8 cellular contexts compared by ENCODE assay signal in genomic region chr21:38806153-38806941, GRCh38. TPM values are rescaled to one million over a fixed set of nuclear protein-coding genes. Genes with fewer than 3 reads are reported as not detected.
DNase-seq lines count a peak whose midpoint lies in the region; ATAC-seq and TF ChIP-seq lines count a peak whose summit lies in the region.

No MANE protein-coding gene starts in this region.

- peaks cover 35% of the 10 kb centered on the region for H3K4me1 Mint-ChIP-seq in activated naive CD8-positive, alpha-beta T cell treated with anti-CD3 and anti-CD28 coated beads for 36 hours

- peak overlapping the region; percentile 85 for H3K27ac Mint-ChIP-seq in activated naive CD8-positive, alpha-beta T cell treated with anti-CD3 and anti-CD28 coated beads for 36 hours

- peaks cover 34% of the 10 kb centered on the region for H3K79me2 ChIP-seq in OCI-LY7 (ENCODE audit: insufficient read depth, low read depth, low read length)

- no peaks in the 10 kb centered on the region for H3K27me3 Mint-ChIP-seq in activated naive CD8-positive, alpha-beta T cell treated with anti-CD3 and anti-CD28 coated beads for 36 hours

- H3K36me3 ChIP-seq in OCI-LY7 (ENCODE audit: insufficient read depth, low read length) = peaks cover 33% of the 10 kb centered on the region
- H3K36me3 ChIP-seq in skeletal muscle satellite cell (ENCODE audit: insufficient read depth, low read length) = peaks cover 20% of the 10 kb centered on the region

- ATAC-seq in right cardiac atrium = peak; percentile 3 to 7

- no peaks in the 10 kb centered on the region for H3K9me3 Mint-ChIP-seq in activated naive CD8-positive, alpha-beta T cell treated with anti-CD3 and anti-CD28 coated beads for 36 hours

- peak overlapping the region; percentile 80 for H2AFZ ChIP-seq in OCI-LY7 (ENCODE audit: low read length)

- H3K9ac ChIP-seq in skeletal muscle satellite cell (ENCODE audit: low read depth, low read length) = peak overlapping the region; percentile 88

- H3K27me3 ChIP-seq in right cardiac atrium (ENCODE audit: control insufficient read depth, insufficient read depth) = no peaks in the 10 kb centered on the region
- no peaks in the 10 kb centered on the region for H3K27me3 ChIP-seq in skeletal muscle satellite cell (ENCODE audit: control insufficient read depth, insufficient read depth, low read length)

- no peaks in the 10 kb centered on the region for H3K9me2 ChIP-seq in OCI-LY7 (ENCODE audit: insufficient read depth, low read length)

- H3K4me3 ChIP-seq in HFF-Myc (replicated peaks; ENCODE audit: low read depth, low read length) = peak overlapping the region; percentile 88
- peak overlapping the region; percentile 88 for H3K4me3 ChIP-seq in OCI-LY7 (ENCODE audit: low read depth, low read length, poor library complexity, severe bottlenecking)
- peak overlapping the region; percentile 89 for H3K4me3 ChIP-seq in right cardiac atrium (ENCODE audit: low read length)
- H3K4me3 ChIP-seq in skeletal muscle satellite cell (ENCODE audit: low read length) = peak overlapping the region; percentile 86

- peak overlapping the region; percentile 90 for H3K4me3 Mint-ChIP-seq in activated naive CD8-positive, alpha-beta T cell treated with anti-CD3 and anti-CD28 coated beads for 36 hours

- 0 out of 2 replicates have a peak, but pooled peaks cover 3% of the 10 kb centered on the region for H3K9me3 ChIP-seq in OCI-LY7 (ENCODE audit: low read length)
- H3K9me3 ChIP-seq in right cardiac atrium (ENCODE audit: control insufficient read depth, low read length) = no peaks in the 10 kb centered on the region
- no peaks in the 10 kb centered on the region for H3K9me3 ChIP-seq in skeletal muscle satellite cell (replicated peaks; ENCODE audit: low read length)

- WGBS in right cardiac atrium = under 1% methylated on average over 72 of the region's 72 CpGs

- no peak for TF ChIP-seq CTCF in GM10248 (IDR thresholded peaks at IDR 0.05; ENCODE audit: control extremely low read depth, extremely low read depth, low read depth, missing control alignments)
- no peak for TF ChIP-seq CTCF in HFF-Myc (IDR thresholded peaks at IDR 0.05; ENCODE audit: low read depth, low read length, missing control alignments)
- peak; percentile 37 for TF ChIP-seq CTCF in OCI-LY7 (conservative IDR thresholded peaks at IDR 0.05; ENCODE audit: low read length)

- H3K36me3 Mint-ChIP-seq in activated naive CD8-positive, alpha-beta T cell treated with anti-CD3 and anti-CD28 coated beads for 36 hours = peaks cover 33% of the 10 kb centered on the region

- CTCF ChIA-PET in GM10248 (lab: Yijun Ruan, JAX) (no interaction called here), OCI-LY7 (lab: Charles Lee; ENCODE audit: unreplicated experiment) (no interaction called here)

- intact Hi-C loops in OCI-LY7 (cut with micrococcal nuclease; ENCODE audit: unreplicated experiment) (loop anchor here (5.0 kb wide), 2 partner anchors 56 to 74 kb away; no protein-coding TSS in a partner anchor), right cardiac atrium (cut with DNase I) (loop anchor here in 3 of 4 donors (5.0 to 10.0 kb wide), 9 partner anchors 58 to 318 kb away; no protein-coding TSS in a partner anchor)

- DNase-seq in GM10248 (ENCODE audit: extremely low spot score) (peak; percentile 38), HFF-Myc (ENCODE audit: extremely low read depth, low read depth) (no peak), OCI-LY7 (ENCODE audit: low spot score) (peak; percentile 56), right cardiac atrium (peak; percentile 53 to 82 (median 82)), NCI-H2196 (lab: John Stamatoyannopoulos, UW; ENCODE audit: unreplicated experiment) (no peak), cerebellum (ENCODE audit: low spot score) (no peak)
- DNase-seq in activated naive CD8-positive, alpha-beta T cell treated with anti-CD3 and anti-CD28 coated beads for 36 hours = peak; percentile 56

- H3K27ac ChIP-seq in OCI-LY7 (ENCODE audit: low read depth, low read length, poor library complexity, severe bottlenecking) = peak overlapping the region; percentile 44
- peak overlapping the region; percentile 68 for H3K27ac ChIP-seq in right cardiac atrium (ENCODE audit: low read length)

- H3K4me2 ChIP-seq in OCI-LY7 (ENCODE audit: low read length) (peak overlapping the region; percentile 88), skeletal muscle satellite cell (ENCODE audit: low read length) (peak overlapping the region; percentile 94)

- peaks cover 41% of the 10 kb centered on the region for H3K4me1 ChIP-seq in OCI-LY7 (ENCODE audit: insufficient read depth, low read length, poor library complexity, severe bottlenecking)
- peaks cover 5% of the 10 kb centered on the region for H3K4me1 ChIP-seq in right cardiac atrium (ENCODE audit: control insufficient read depth, insufficient read depth, low read length)
- H3K4me1 ChIP-seq in skeletal muscle satellite cell (ENCODE audit: control insufficient read depth, insufficient read depth, low read length) = peaks cover 29% of the 10 kb centered on the region

- 0 out of 2 replicates have a peak, but pooled peaks cover 4% of the 10 kb centered on the region for H4K20me1 ChIP-seq in OCI-LY7 (ENCODE audit: insufficient read depth, low read length)

- POLR2A ChIA-PET in GM10248 (lab: Yijun Ruan, JAX) = no interaction called here
- POLR2A ChIA-PET in OCI-LY7 (lab: Charles Lee) = interaction anchor here (0.6 to 1.8 kb wide), 4 partner anchors 26 to 142 kb away, joined by 3 to 7 read pairs (median 4); no protein-coding TSS in a partner anchor

- BruUV-seq in OCI-LY7 (replicated peaks; lab: Mats Ljungman, UMichigan) = no TSS peak

RNA-seq across cellular contexts. Expression of gene ETS2, which starts 0.6 kb away (rescaled TPM):
- 9.8 and 10.3 TPM in 2 replicates for total RNA-seq in OCI-LY7 (2014; rRNA removed; shearing (Covaris generic))
- 23.1 and 24.1 TPM in 2 replicates for total RNA-seq in OCI-LY7 (2022)
- total RNA-seq in activated naive CD8-positive, alpha-beta T cell treated with anti-CD3 and anti-CD28 coated beads for 36 hours = 10 to 100 TPM; 28.7 to 30.3 TPM
- 10 to 100 TPM; 40.4 to 76.3 (median 44.8) TPM for total RNA-seq in right cardiac atrium
- polyA plus RNA-seq in right cardiac atrium = 29.7 TPM
- total RNA-seq in skeletal muscle satellite cell (2012; rRNA removed) = 6.3 and 7.4 TPM in 2 replicates
- 15.7 TPM for total RNA-seq in cerebellum

Comparison
In these comparisons a context has a peak if more than half of its experiments do, and no peak if none do; other contexts are left out.
1. DNase-seq: peak in GM10248 (single experiment), OCI-LY7 (single experiment), activated naive CD8-positive, alpha-beta T cell treated with anti-CD3 and anti-CD28 coated beads for 36 hours (single experiment) and right cardiac atrium (3 of 3); none in HFF-Myc (single experiment), NCI-H2196 (single experiment) and cerebellum (single experiment).
2. Peak in every context shown above with its lines, with median percentiles within 50 percentile points of each other: H3K4me3 ChIP-seq.